ENCODE assay signal across 9 cellular contexts in the genomic region with DNA sequence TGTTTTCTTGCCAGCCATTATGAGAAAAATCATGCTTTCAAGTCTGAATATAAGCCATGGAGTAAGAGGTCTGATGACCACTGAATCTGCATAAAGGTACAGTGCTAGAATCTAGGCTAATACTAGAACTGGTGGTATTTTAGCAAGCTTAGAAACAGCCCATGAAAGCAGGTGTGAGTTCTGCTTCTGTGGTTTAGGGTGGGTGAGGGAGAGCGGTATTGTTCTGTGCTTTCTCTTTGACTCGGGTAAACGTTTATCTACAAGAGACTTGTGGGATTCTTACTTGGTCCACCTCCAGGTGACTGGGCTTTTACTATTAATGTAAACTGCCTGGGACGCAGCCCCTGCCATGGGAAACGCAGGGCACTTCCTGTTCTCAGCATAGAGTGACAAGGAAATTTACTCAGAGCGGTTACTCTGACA. TPM values are rescaled to one million over a fixed set of nuclear protein-coding genes. Genes with fewer than 3 reads are reported as not detected.
DNase-seq lines count a peak whose midpoint lies in the region; ATAC-seq and TF ChIP-seq lines count a peak whose summit lies in the region.
"Had no signal": no experiment of that assay in that cellular context is flagged by ENCODE, and none has a peak within 500 bp of the region (broad histone marks: within the 10 kb centered on the region; RNA-seq: fewer than 3 reads in every experiment).

No MANE protein-coding gene starts in this region.

- TF ChIP-seq POLR2A in GM18505 (IDR thresholded peaks at IDR 0.05; ENCODE audit: borderline replicate concordance, extremely low read depth, insufficient read depth, insufficient read length), result no peak

- H3K36me3 ChIP-seq in lower lobe of right lung (peaks cover 56% of the 10 kb centered on the region), neuronal stem cell (replicated peaks in 1 of 2; ENCODE audit: control insufficient read depth in 2 of 2, insufficient read depth in 2 of 2, low read length in 2 of 2) (peaks cover 41 to 99% of the 10 kb centered on the region in 2 donors)

- peak; percentile 95 for DNase-seq in Jurkat, Clone E6-1 (ENCODE audit: low read depth, low spot score)
- DNase-seq in lower lobe of right lung, result no peak
- DNase-seq in D341Med (ENCODE audit: low spot score), result no peak
- DNase-seq in NCI-H69 (lab: John Stamatoyannopoulos, UW), result no peak
- DNase-seq in neuronal stem cell (ENCODE audit: low spot score), result no peak
- no peak for DNase-seq in left cardiac atrium

- ATAC-seq in GM18505 (IDR thresholded peaks at IDR 0.05; ENCODE audit: unreplicated experiment) (peak; percentile 91), GM21526 (IDR thresholded peaks at IDR 0.05; ENCODE audit: low FRiP score, unreplicated experiment) (peak; percentile 97), lower lobe of right lung (no peak), left cardiac atrium (no peak)

- no peak overlapping the region for H3K4ac ChIP-seq in neuronal stem cell (ENCODE audit: low read length)

- no peak overlapping the region for H3K23ac ChIP-seq in neuronal stem cell (ENCODE audit: low read depth, low read length, poor library complexity)

- H3K4me1 ChIP-seq in lower lobe of right lung (peaks cover 30% of the 10 kb centered on the region), neuronal stem cell (ENCODE audit: control insufficient read depth in 2 of 2, insufficient read depth in 1 of 2, low read depth in 1 of 2, low read length in 2 of 2) (no peaks in the 10 kb centered on the region)

- H2BK120ac ChIP-seq in neuronal stem cell (ENCODE audit: low read depth, low read length), result no peak overlapping the region

- no peak overlapping the region for H3K14ac ChIP-seq in neuronal stem cell (ENCODE audit: low read length)

- H3K27me3 ChIP-seq in lower lobe of right lung (ENCODE audit: low read depth) (no peaks in the 10 kb centered on the region), neuronal stem cell (ENCODE audit: control insufficient read depth in 3 of 3, insufficient read depth in 3 of 3, low read depth in 1 of 3, low read length in 3 of 3) (no peaks in the 10 kb centered on the region)
- H3K27me3 ChIP-seq: cardiac muscle cell had no signal

- H3K27ac ChIP-seq in lower lobe of right lung (peak overlapping the region; percentile 80), neuronal stem cell (replicated peaks; ENCODE audit: low read length) (no peak overlapping the region)
- H3K27ac ChIP-seq: cardiac muscle cell had no signal

- no peak overlapping the region for H2BK12ac ChIP-seq in neuronal stem cell (ENCODE audit: low read length)

- no peak overlapping the region for H3K4me2 ChIP-seq in neuronal stem cell (ENCODE audit: insufficient read depth, low read length, poor library complexity, severe bottlenecking)

- no peak overlapping the region for H4K8ac ChIP-seq in neuronal stem cell (ENCODE audit: low read depth, low read length)

- H3K9me3 ChIP-seq in lower lobe of right lung (no peaks in the 10 kb centered on the region), neuronal stem cell (replicated peaks in 1 of 2; ENCODE audit: control insufficient read depth in 2 of 2, insufficient read depth in 1 of 2, low read depth in 1 of 2, low read length in 2 of 2) (no peaks in the 10 kb centered on the region)

- H2AFZ ChIP-seq in neuronal stem cell (ENCODE audit: low read length), result no peak overlapping the region

- H3K4me3 ChIP-seq in Jurkat, Clone E6-1 (ENCODE audit: low read length), result peak overlapping the region; percentile 57
- no peak overlapping the region for H3K4me3 ChIP-seq in lower lobe of right lung
- no peak overlapping the region for H3K4me3 ChIP-seq in neuronal stem cell (ENCODE audit: low read length in 2 of 2)
- H3K4me3 ChIP-seq: cardiac muscle cell had no signal

- H3K18ac ChIP-seq in neuronal stem cell (ENCODE audit: low read length), result no peak overlapping the region

- H3K9ac ChIP-seq in neuronal stem cell (ENCODE audit: low read depth, low read length, poor library complexity), result no peak overlapping the region

- no peak overlapping the region for H2AK5ac ChIP-seq in neuronal stem cell (ENCODE audit: low read depth, low read length)

- H3K79me1 ChIP-seq in neuronal stem cell (ENCODE audit: low read depth, low read length), result no peaks in the 10 kb centered on the region

- TF ChIP-seq CTCF in lower lobe of right lung (IDR thresholded peaks at IDR 0.05), result no peak

- no CpG with 5 or more reads among the region's 6 CpGs for WGBS in neuronal stem cell (ENCODE audit: extremely low coverage in 2 of 2, insufficient read length in 2 of 2, insufficient replicate concordance in 1 of 2), 2 donors

- intact Hi-C loops in lower lobe of right lung (cut with DNase I) (no loop called here), left cardiac atrium (cut with DNase I) (loop anchor here in 1 of 2 donors (5.0 kb wide), 1 partner anchor 105 kb away; no protein-coding TSS in a partner anchor)

- no peak overlapping the region for H2BK5ac ChIP-seq in neuronal stem cell (ENCODE audit: low read length)

- H4K91ac ChIP-seq in neuronal stem cell (ENCODE audit: low read depth, low read length, poor library complexity), result no peak overlapping the region

- no peak overlapping the region for H2BK15ac ChIP-seq in neuronal stem cell (ENCODE audit: low read length)

RNA-seq across cellular contexts. Expression of gene PGPEP1L, which starts 55.2 kb away (rescaled TPM):
- not detected for polyA plus RNA-seq in Jurkat, Clone E6-1 (2012; ENCODE audit: insufficient read depth, insufficient read length)
- not detected for total RNA-seq in lower lobe of right lung
- not detected for polyA plus RNA-seq in neuronal stem cell (2013, experiment 1 of 2)
- not detected for polyA plus RNA-seq in neuronal stem cell (2013, experiment 2 of 2)
- total RNA-seq in left cardiac atrium, result 1 to 10 TPM; 1.2 to 1.3 TPM
- total RNA-seq: cardiac muscle cell had no signal
- polyA plus RNA-seq: cardiac muscle cell had no signal

Comparison
In these comparisons a context has a peak if more than half of its experiments do, and no peak if none do; other contexts are left out.
1. ATAC-seq: peak in GM18505 (single experiment) and GM21526 (single experiment); none in lower lobe of right lung (0 of 2) and left cardiac atrium (0 of 2).